ENCODE assay signal across 1 cellular context in genomic region chr9:99129091-99129490, GRCh38.
TF ChIP-seq lines count a peak whose summit lies in the region.

No MANE protein-coding gene starts in this region.

TF ChIP-seq in GM12878, 131 proteins besides CTCF, POLR2A, EP300 and RAD21:
- TF ChIP-seq, protein P1, sequence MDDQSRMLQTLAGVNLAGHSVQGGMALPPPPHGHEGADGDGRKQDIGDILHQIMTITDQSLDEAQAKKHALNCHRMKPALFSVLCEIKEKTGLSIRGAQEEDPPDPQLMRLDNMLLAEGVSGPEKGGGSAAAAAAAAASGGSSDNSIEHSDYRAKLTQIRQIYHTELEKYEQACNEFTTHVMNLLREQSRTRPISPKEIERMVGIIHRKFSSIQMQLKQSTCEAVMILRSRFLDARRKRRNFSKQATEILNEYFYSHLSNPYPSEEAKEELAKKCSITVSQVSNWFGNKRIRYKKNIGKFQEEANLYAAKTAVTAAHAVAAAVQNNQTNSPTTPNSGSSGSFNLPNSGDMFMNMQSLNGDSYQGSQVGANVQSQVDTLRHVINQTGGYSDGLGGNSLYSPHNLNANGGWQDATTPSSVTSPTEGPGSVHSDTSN (IDR thresholded peaks at IDR 0.05; ENCODE audit: insufficient replicate concordance, low read depth, low read length) = no peak
- TF ChIP-seq SMAD1 (IDR thresholded peaks at IDR 0.05; ENCODE audit: low read depth, partially characterized antibody) (no peak), NFXL1 (IDR thresholded peaks at IDR 0.05; ENCODE audit: borderline replicate concordance) (no peak), CHD1 (IDR thresholded peaks at IDR 0.05; ENCODE audit: low read depth, low read length) (no peak), LARP7 (IDR thresholded peaks at IDR 0.05) (no peak), MEF2A (IDR thresholded peaks at IDR 0.05; ENCODE audit: insufficient read depth, low read depth, low read length) (no peak), NFIC (IDR thresholded peaks at IDR 0.05; ENCODE audit: low read depth, low read length) (no peak), DPF2 (IDR thresholded peaks at IDR 0.05) (no peak), STAT3 (IDR thresholded peaks at IDR 0.05; ENCODE audit: low read depth, low read length) (no peak), NBN (IDR thresholded peaks at IDR 0.05) (no peak), TBL1XR1 (IDR thresholded peaks at IDR 0.05; ENCODE audit: low read depth, low read length) (no peak), MYB (IDR thresholded peaks at IDR 0.05; ENCODE audit: borderline replicate concordance, low read depth, low read length) (no peak), CREB1 (IDR thresholded peaks at IDR 0.05; ENCODE audit: low read depth) (no peak)
- TF ChIP-seq, protein P2, sequence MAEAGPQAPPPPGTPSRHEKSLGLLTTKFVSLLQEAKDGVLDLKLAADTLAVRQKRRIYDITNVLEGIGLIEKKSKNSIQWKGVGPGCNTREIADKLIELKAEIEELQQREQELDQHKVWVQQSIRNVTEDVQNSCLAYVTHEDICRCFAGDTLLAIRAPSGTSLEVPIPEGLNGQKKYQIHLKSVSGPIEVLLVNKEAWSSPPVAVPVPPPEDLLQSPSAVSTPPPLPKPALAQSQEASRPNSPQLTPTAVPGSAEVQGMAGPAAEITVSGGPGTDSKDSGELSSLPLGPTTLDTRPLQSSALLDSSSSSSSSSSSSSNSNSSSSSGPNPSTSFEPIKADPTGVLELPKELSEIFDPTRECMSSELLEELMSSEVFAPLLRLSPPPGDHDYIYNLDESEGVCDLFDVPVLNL (IDR thresholded peaks at IDR 0.05; ENCODE audit: low read depth, low read length) = no peak
